In genomic region chr10:100122780-100123179, GRCh38 we compare ENCODE assay signal across 23 cellular contexts. TPM values are rescaled to one million over a fixed set of nuclear protein-coding genes. Genes with fewer than 3 reads are reported as not detected.
"Had no signal": no experiment of that assay in that cellular context is flagged by ENCODE, and none has a peak within 500 bp of the region (broad histone marks: within the 10 kb centered on the region; RNA-seq: fewer than 3 reads in every experiment).

No MANE protein-coding gene starts in this region.

- H3K27ac Mint-ChIP-seq: natural killer cell treated with Interleukin-12 subunit alpha and Interleukin-12 subunit beta and Interleukin-15 and Interleukin-18, amount 100 ng/mL, for 72 hours; T-helper 17 cell; WTC11 had no signal

- H3K9me3 Mint-ChIP-seq: activated T-cell treated with anti-CD3 and anti-CD28 coated beads, Interleukin-2, amount 50 U/mL, for 4 hours; natural killer cell treated with Interleukin-12 subunit alpha and Interleukin-12 subunit beta and Interleukin-15 and Interleukin-18, amount 100 ng/mL, for 72 hours; WTC11 had no signal

- H3K4me1 Mint-ChIP-seq: WTC11 had no signal

- H3K36me3 Mint-ChIP-seq: natural killer cell treated with Interleukin-12 subunit alpha and Interleukin-12 subunit beta and Interleukin-15 and Interleukin-18, amount 100 ng/mL, for 72 hours; WTC11 had no signal

- H3K27ac ChIP-seq: adrenal gland, cardiac muscle cell, dorsolateral prefrontal cortex, gastroesophageal sphincter, heart right ventricle, tibial nerve, uterus had no signal

- H3K4me3 Mint-ChIP-seq: activated T-cell treated with anti-CD3 and anti-CD28 coated beads, Interleukin-2, amount 50 U/mL, for 4 hours; natural killer cell treated with Interleukin-12 subunit alpha and Interleukin-12 subunit beta and Interleukin-15 and Interleukin-18, amount 100 ng/mL, for 72 hours; T-helper 17 cell; WTC11 had no signal

- DNase-seq: activated CD4-positive, alpha-beta T cell treated with anti-CD3 and anti-CD28 coated beads for 48 hours; activated naive CD4-positive, alpha-beta T cell; activated T-cell treated with anti-CD3 and anti-CD28 coated beads, Interleukin-2, amount 50 U/mL, for 4 hours; adrenal gland; dorsolateral prefrontal cortex; heart right ventricle; nucleus accumbens; stimulated activated CD4-positive, alpha-beta T cell treated with anti-CD3 and anti-CD28 coated beads, Interleukin-15, amount 100 ng/mL, for 24 hours; stimulated activated CD4-positive, alpha-beta T cell treated with anti-CD3 and anti-CD28 coated beads, Interleukin-4, amount 100 ng/mL, for 1 hour; stimulated activated naive CD4-positive, alpha-beta T cell; substantia nigra; T-helper 17 cell; uterus had no signal

- H3K4me1 ChIP-seq: adrenal gland, gastroesophageal sphincter, heart right ventricle, tibial nerve, uterus had no signal

- ATAC-seq: activated T-cell treated with anti-CD3 and anti-CD28 coated beads, Interleukin-2, amount 50 U/mL, for 4 hours; gastroesophageal sphincter; heart right ventricle; natural killer cell treated with Interleukin-12 subunit alpha and Interleukin-12 subunit beta and Interleukin-15 and Interleukin-18, amount 100 ng/mL, for 72 hours; T-helper 17 cell; WTC11 had no signal

- H3K9me3 ChIP-seq: adrenal gland, gastroesophageal sphincter, heart right ventricle, tibial nerve, uterus had no signal

- H3K36me3 ChIP-seq: adrenal gland, cardiac muscle cell, gastroesophageal sphincter, heart right ventricle, tibial nerve, uterus had no signal

- FAIRE-seq: TTC549 had no signal

- H3K4me3 ChIP-seq: adrenal gland, cardiac muscle cell, dorsolateral prefrontal cortex, gastroesophageal sphincter, heart right ventricle, tibial nerve, uterus had no signal

- H3K27me3 ChIP-seq: cardiac muscle cell, tibial nerve, uterus had no signal

RNA-seq across cellular contexts. Expression of gene CPN1, which starts 41.1 kb away (rescaled TPM):
- total RNA-seq: activated T-cell treated with anti-CD3 and anti-CD28 coated beads, Interleukin-2, amount 50 U/mL, for 4 hours; adrenal gland; cardiac muscle cell; dorsolateral prefrontal cortex; gastroesophageal sphincter; heart right ventricle; lower leg skin; mesenteric fat pad; natural killer cell treated with Interleukin-12 subunit alpha and Interleukin-12 subunit beta and Interleukin-15 and Interleukin-18, amount 100 ng/mL, for 72 hours; posterior vena cava; skeletal muscle tissue; T-helper 17 cell; tibial nerve; uterus had no signal
